Comparison of ENCODE assay signal across 1 cellular context in genomic region chr22:26573026-26573662, GRCh38.
TF ChIP-seq lines count a peak whose summit lies in the region.

No MANE protein-coding gene starts in this region.

TF ChIP-seq in endothelial cell of umbilical vein, 7 proteins besides CTCF, POLR2A, EP300 and RAD21:
- no peak for TF ChIP-seq JUN (IDR thresholded peaks at IDR 0.05; ENCODE audit: borderline replicate concordance, insufficient read depth, insufficient read length, low read depth)
- no peak for TF ChIP-seq GATA2 (IDR thresholded peaks at IDR 0.05; ENCODE audit: insufficient read depth, insufficient read length, low read depth, low read length)
- TF ChIP-seq FOS (IDR thresholded peaks at IDR 0.05; ENCODE audit: borderline replicate concordance, insufficient read depth, low read length) = no peak
- no peak for TF ChIP-seq MYC (IDR thresholded peaks at IDR 0.05; ENCODE audit: low read depth, low read length)
- no peak for TF ChIP-seq MAX (IDR thresholded peaks at IDR 0.05; ENCODE audit: insufficient read depth, insufficient read length)
- TF ChIP-seq POLR2AphosphoS5 (IDR thresholded peaks at IDR 0.05; ENCODE audit: insufficient read depth, low read depth, low read length) = no peak
- TF ChIP-seq EZH2 (IDR thresholded peaks at IDR 0.05; ENCODE audit: borderline replicate concordance, low read depth, low read length, severe bottlenecking) = no peak
